In the genomic region with DNA sequence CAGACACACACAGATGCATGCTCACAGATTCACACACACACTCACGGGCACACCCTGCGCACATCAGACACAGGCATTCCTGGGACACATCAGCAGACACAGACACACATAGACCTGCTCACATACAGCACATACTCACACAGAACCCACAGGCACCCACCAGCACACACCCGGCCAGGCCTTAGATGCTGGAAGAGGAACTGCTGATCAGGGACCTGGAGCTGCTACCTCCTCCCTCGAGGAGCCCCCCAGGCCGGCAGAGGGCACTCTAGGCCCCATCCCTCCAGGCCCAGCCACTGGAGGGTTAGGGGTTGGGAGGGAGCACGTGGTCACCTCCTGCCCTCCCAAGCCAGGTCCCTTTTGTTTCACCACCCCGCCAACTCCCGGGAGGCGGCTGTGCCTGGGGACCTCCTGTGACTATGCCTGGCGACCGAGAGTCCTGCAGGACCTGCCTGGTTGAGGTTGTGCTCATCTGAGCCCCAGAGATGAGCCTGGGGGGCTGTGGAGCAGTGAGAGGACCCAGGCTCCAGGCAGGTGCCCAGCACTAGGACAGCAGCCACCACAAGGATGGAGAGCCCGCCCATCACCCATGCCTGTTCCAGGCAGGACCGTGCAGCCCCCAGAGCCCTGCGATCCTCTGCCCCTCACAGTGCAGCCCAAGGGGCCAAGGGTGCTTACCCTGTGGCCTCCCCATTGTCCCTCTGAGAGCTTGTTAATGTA, we compare ENCODE assay signal across 8 cellular contexts. TPM values are rescaled to one million over a fixed set of nuclear protein-coding genes. Genes with fewer than 3 reads are reported as not detected.
A peak's percentile ranks its signal among the peaks of the same experiment; 100 is the strongest.
DNase-seq lines count a peak whose midpoint lies in the region; ATAC-seq and TF ChIP-seq lines count a peak whose summit lies in the region.

No MANE protein-coding gene starts in this region.

- CTCF ChIA-PET in activated CD4-positive, alpha-beta memory T cell treated with anti-CD3 and anti-CD28 coated beads for 36 hours (lab: Charles Lee): interaction anchor here (1.0 to 21.7 kb wide), 9 partner anchors 10 to 60 kb away, joined by 3 to 578 read pairs (median 7); no protein-coding TSS in a partner anchor

- TF ChIP-seq CTCF in GM10266 (IDR thresholded peaks at IDR 0.05; ENCODE audit: control insufficient read depth, insufficient read depth, low read depth, missing control alignments) (peak; percentile 90), endothelial cell (IDR thresholded peaks at IDR 0.05; ENCODE audit: unreplicated experiment) (peak; percentile 23), mesothelial cell of epicardium (IDR thresholded peaks at IDR 0.05; ENCODE audit: unreplicated experiment) (no peak)

- no peak overlapping the region for H3K4me3 Mint-ChIP-seq in activated CD4-positive, alpha-beta memory T cell treated with anti-CD3 and anti-CD28 coated beads for 36 hours
- H3K4me3 Mint-ChIP-seq in endothelial cell (ENCODE audit: unreplicated experiment) (peak overlapping the region; percentile 56), naive B cell (peak overlapping the region in 2 of 8 donors; percentile 37 to 61), mesothelial cell of epicardium (no peak overlapping the region)
- peak overlapping the region in 1 of 2 donors; percentile 69 for H3K4me3 Mint-ChIP-seq in stimulated activated naive CD8-positive, alpha-beta T cell treated with anti-CD3 and anti-CD28 coated beads, Interleukin-15, amount 100 ng/mL, for 72 hours

- no peaks in the 10 kb centered on the region for H3K9me3 Mint-ChIP-seq in activated CD4-positive, alpha-beta memory T cell treated with anti-CD3 and anti-CD28 coated beads for 36 hours
- no peaks in the 10 kb centered on the region for H3K9me3 Mint-ChIP-seq in endothelial cell (ENCODE audit: unreplicated experiment)
- H3K9me3 Mint-ChIP-seq in naive B cell: no peaks in the 10 kb centered on the region
- H3K9me3 Mint-ChIP-seq in stimulated activated naive CD8-positive, alpha-beta T cell treated with anti-CD3 and anti-CD28 coated beads, Interleukin-15, amount 100 ng/mL, for 72 hours: no peaks in the 10 kb centered on the region
- no peaks in the 10 kb centered on the region for H3K9me3 Mint-ChIP-seq in mesothelial cell of epicardium

- H3K4me1 Mint-ChIP-seq in activated CD4-positive, alpha-beta memory T cell treated with anti-CD3 and anti-CD28 coated beads for 36 hours (ENCODE audit: low read depth): peaks cover 4% of the 10 kb centered on the region
- peaks cover 9% of the 10 kb centered on the region for H3K4me1 Mint-ChIP-seq in endothelial cell (ENCODE audit: unreplicated experiment)
- H3K4me1 Mint-ChIP-seq in naive B cell: peaks cover 35 to 43% (median 39%) of the 10 kb centered on the region in 3 donors
- H3K4me1 Mint-ChIP-seq in stimulated activated naive CD8-positive, alpha-beta T cell treated with anti-CD3 and anti-CD28 coated beads, Interleukin-15, amount 100 ng/mL, for 72 hours: peaks cover 36% of the 10 kb centered on the region
- peaks cover 11% of the 10 kb centered on the region for H3K4me1 Mint-ChIP-seq in mesothelial cell of epicardium

- POLR2A ChIA-PET in activated CD4-positive, alpha-beta memory T cell treated with anti-CD3 and anti-CD28 coated beads for 36 hours (lab: Charles Lee): no interaction called here

- no peaks in the 10 kb centered on the region for H3K36me3 Mint-ChIP-seq in activated CD4-positive, alpha-beta memory T cell treated with anti-CD3 and anti-CD28 coated beads for 36 hours
- H3K36me3 Mint-ChIP-seq in endothelial cell (ENCODE audit: low read depth, unreplicated experiment) (no peaks in the 10 kb centered on the region), naive B cell (no peaks in the 10 kb centered on the region), mesothelial cell of epicardium (no peaks in the 10 kb centered on the region)

- intact Hi-C loops in activated CD4-positive, alpha-beta memory T cell treated with anti-CD3 and anti-CD28 coated beads for 36 hours (cut with micrococcal nuclease): loop anchor here (1.0 kb wide), 1 partner anchor 28 kb away; no protein-coding TSS in a partner anchor

- no peak overlapping the region for H3K27ac Mint-ChIP-seq in activated CD4-positive, alpha-beta memory T cell treated with anti-CD3 and anti-CD28 coated beads for 36 hours
- H3K27ac Mint-ChIP-seq in endothelial cell (ENCODE audit: unreplicated experiment) (peak overlapping the region; percentile 27), naive B cell (peak overlapping the region in 3 of 6 donors; percentile 43 to 87 (median 69)), mesothelial cell of epicardium (no peak overlapping the region)
- no peak overlapping the region for H3K27ac Mint-ChIP-seq in stimulated activated naive CD8-positive, alpha-beta T cell treated with anti-CD3 and anti-CD28 coated beads, Interleukin-15, amount 100 ng/mL, for 72 hours

- H3K27me3 Mint-ChIP-seq in activated CD4-positive, alpha-beta memory T cell treated with anti-CD3 and anti-CD28 coated beads for 36 hours: peaks cover 5% of the 10 kb centered on the region
- H3K27me3 Mint-ChIP-seq in endothelial cell (ENCODE audit: unreplicated experiment): peaks cover 15% of the 10 kb centered on the region
- no peaks in the 10 kb centered on the region for H3K27me3 Mint-ChIP-seq in naive B cell
- peaks cover 30% of the 10 kb centered on the region for H3K27me3 Mint-ChIP-seq in stimulated activated naive CD8-positive, alpha-beta T cell treated with anti-CD3 and anti-CD28 coated beads, Interleukin-15, amount 100 ng/mL, for 72 hours
- no peaks in the 10 kb centered on the region for H3K27me3 Mint-ChIP-seq in mesothelial cell of epicardium (ENCODE audit: low read depth)

- peak; percentile 85 for DNase-seq in GM10266 (ENCODE audit: extremely low spot score)
- peak; percentile 45 for DNase-seq in NCI-H510A treated with DMSO at 0.1 percent for 48 hours (lab: John Stamatoyannopoulos, UW)
- peak; percentile 73 for DNase-seq in activated CD4-positive, alpha-beta memory T cell treated with anti-CD3 and anti-CD28 coated beads for 36 hours
- peak; percentile 83 for DNase-seq in endothelial cell (ENCODE audit: low spot score)
- peak; percentile 73 for DNase-seq in naive B cell
- peak; percentile 66 to 74 for DNase-seq in stimulated activated naive CD8-positive, alpha-beta T cell treated with anti-CD3 and anti-CD28 coated beads, Interleukin-15, amount 100 ng/mL, for 72 hours
- DNase-seq in mesothelial cell of epicardium (ENCODE audit: low spot score in 2 of 2, unreplicated experiment in 2 of 2): no peak

- ATAC-seq in HG02588 (IDR thresholded peaks at IDR 0.05; ENCODE audit: unreplicated experiment): peak; percentile 62
- peak; percentile 93 to 95 for ATAC-seq in naive B cell (ENCODE audit: low read depth in 2 of 2)
- peak; percentile 88 for ATAC-seq in stimulated activated naive CD8-positive, alpha-beta T cell treated with anti-CD3 and anti-CD28 coated beads, Interleukin-15, amount 100 ng/mL, for 72 hours

RNA-seq across cellular contexts. Expression of a gene that starts 21.0 kb away (rescaled TPM):
- total RNA-seq in activated CD4-positive, alpha-beta memory T cell treated with anti-CD3 and anti-CD28 coated beads for 36 hours: 1,000 to 10,000 TPM; 1,763 to 1,778 TPM
- total RNA-seq in endothelial cell (ENCODE audit: unreplicated experiment) (592 TPM), mesothelial cell of epicardium (1,098 to 1,149 TPM (median 1,136 TPM) in 3 replicates)
- polyA plus RNA-seq in naive B cell (ENCODE audit: low read depth in 6 of 6): 1,000 to 10,000 TPM; 1,295 to 2,538 (median 2,137) TPM

Comparison
In these comparisons a context has a peak if more than half of its experiments do, and no peak if none do; other contexts are left out.
1. DNase-seq: peak in GM10266 (single experiment), NCI-H510A treated with DMSO at 0.1 percent for 48 hours (single experiment), activated CD4-positive, alpha-beta memory T cell treated with anti-CD3 and anti-CD28 coated beads for 36 hours (single experiment), endothelial cell (single experiment), naive B cell (single experiment) and stimulated activated naive CD8-positive, alpha-beta T cell treated with anti-CD3 and anti-CD28 coated beads, Interleukin-15, amount 100 ng/mL, for 72 hours (2 of 2); none in mesothelial cell of epicardium (0 of 2).
2. Peak in every context shown above with its lines, with median percentiles within 50 percentile points of each other: ATAC-seq.